Comparison of ENCODE assay signal across 8 cellular contexts in the genomic region with DNA sequence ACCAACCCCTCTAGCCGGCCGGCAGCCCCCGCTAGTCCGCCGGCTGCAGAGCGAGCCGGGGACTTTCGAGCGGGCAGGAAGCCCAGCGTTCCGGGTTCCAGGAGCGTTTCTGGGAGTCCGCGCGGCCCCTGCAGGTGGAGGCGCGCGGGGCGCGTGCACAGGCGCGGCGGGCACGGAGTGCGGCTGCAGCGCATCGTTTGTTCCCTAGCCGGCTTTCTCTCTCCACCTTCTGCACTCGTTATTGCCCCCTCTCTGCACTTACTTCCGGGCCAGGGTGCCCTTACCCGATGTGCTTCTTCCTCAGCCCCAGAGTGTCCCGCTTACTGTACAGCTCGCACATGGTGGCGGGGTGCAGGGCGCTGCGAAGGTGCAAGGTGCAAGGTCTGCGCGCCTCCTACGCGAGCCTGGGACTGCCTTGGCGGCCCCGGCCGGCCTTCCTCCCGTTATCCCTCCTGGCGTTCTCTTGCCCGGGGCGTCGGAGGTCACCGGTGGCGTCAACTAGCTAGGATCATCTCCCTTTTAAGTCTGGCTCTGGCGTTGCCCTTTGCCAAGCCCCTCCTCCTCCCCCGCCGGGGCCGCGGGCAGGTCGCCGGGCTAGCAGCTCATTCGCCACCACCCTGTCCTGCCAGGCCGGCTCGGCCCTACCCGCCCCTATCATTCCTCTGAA. TPM values are rescaled to one million over a fixed set of nuclear protein-coding genes. Genes with fewer than 3 reads are reported as not detected.
DNase-seq lines count a peak whose midpoint lies in the region; ATAC-seq lines count a peak whose summit lies in the region.

TSS of gene ETNPPL (minus strand) at position 495 of the 667 bp plus-strand sequence. CDS start at position 340, 155 bp downstream.

- peaks cover 13% of the 10 kb centered on the region for H3K27me3 Mint-ChIP-seq in memory B cell

- no peaks in the 10 kb centered on the region for H3K36me3 ChIP-seq in effector memory CD4-positive, alpha-beta T cell (ENCODE audit: control insufficient read depth, insufficient read depth, low read length)
- no peaks in the 10 kb centered on the region for H3K36me3 ChIP-seq in Karpas-422 (ENCODE audit: insufficient read depth, low read length)

- peak within 1 kb of the TSS; percentile 63 for H3K4me3 ChIP-seq in effector memory CD4-positive, alpha-beta T cell (ENCODE audit: insufficient read depth, low read depth, low read length, poor library complexity, severe bottlenecking)
- H3K4me3 ChIP-seq in Karpas-422 (ENCODE audit: low read length), result no peak within 1 kb of the TSS

- no peaks in the 10 kb centered on the region for H4K20me1 ChIP-seq in Karpas-422 (ENCODE audit: insufficient read depth, low read depth, low read length)

- peaks cover 2% of the 10 kb centered on the region for H3K36me3 Mint-ChIP-seq in memory B cell

- H3K4me2 ChIP-seq in Karpas-422 (ENCODE audit: low read depth, low read length, poor library complexity, severe bottlenecking), result no peak within 1 kb of the TSS

- no peaks in the 10 kb centered on the region for H3K9me3 Mint-ChIP-seq in memory B cell

- H3K27ac Mint-ChIP-seq in memory B cell, result no peak within 1 kb of the TSS

- peaks cover 10% of the 10 kb centered on the region for H3K27me3 ChIP-seq in effector memory CD4-positive, alpha-beta T cell (replicated peaks; ENCODE audit: control insufficient read depth, insufficient read depth, low read length, poor library complexity, severe bottlenecking)
- no peaks in the 10 kb centered on the region for H3K27me3 ChIP-seq in Karpas-422 (ENCODE audit: low read length)

- no peak within 1 kb of the TSS for H3K27ac ChIP-seq in effector memory CD4-positive, alpha-beta T cell (ENCODE audit: insufficient read depth, low read length, poor library complexity, severe bottlenecking)
- no peak within 1 kb of the TSS for H3K27ac ChIP-seq in Karpas-422 (ENCODE audit: low read length)

- peak; percentile 34 for DNase-seq in 8988T
- peak; percentile 38 for DNase-seq in activated CD4-positive, alpha-beta T cell treated with anti-CD3 and anti-CD28 coated beads for 48 hours
- no peak for DNase-seq in effector memory CD4-positive, alpha-beta T cell
- peak in 1 of 2 donors; percentile 11 for DNase-seq in memory B cell (ENCODE audit: low spot score in 2 of 2)
- DNase-seq in stimulated activated naive CD8-positive, alpha-beta T cell treated with anti-CD3 and anti-CD28 coated beads, Interleukin-15, Interleukin-2, amounts not matched to agents 100 U/mL and 50 U/mL, for 24 hours, result peak; percentile 27
- no peak for DNase-seq in Karpas-422

- H2AFZ ChIP-seq in Karpas-422 (ENCODE audit: low read length), result no peak within 1 kb of the TSS

- no peaks in the 10 kb centered on the region for H3K4me1 ChIP-seq in effector memory CD4-positive, alpha-beta T cell (ENCODE audit: control insufficient read depth, insufficient read depth, low read length, poor library complexity, severe bottlenecking)
- no peaks in the 10 kb centered on the region for H3K4me1 ChIP-seq in Karpas-422 (ENCODE audit: low read length)

- H3K79me2 ChIP-seq in Karpas-422 (ENCODE audit: low read length), result no peaks in the 10 kb centered on the region

- H3K4me1 Mint-ChIP-seq in memory B cell, result peaks cover 8% of the 10 kb centered on the region

- ATAC-seq in GM21526 (IDR thresholded peaks at IDR 0.05; ENCODE audit: low FRiP score, unreplicated experiment) (peak; percentile 58), memory B cell (ENCODE audit: low read depth) (no peak), HG03039 (IDR thresholded peaks at IDR 0.05; ENCODE audit: unreplicated experiment) (no peak)
- ATAC-seq in stimulated activated naive CD8-positive, alpha-beta T cell treated with anti-CD3 and anti-CD28 coated beads, Interleukin-15, Interleukin-2, amounts not matched to agents 100 U/mL and 50 U/mL, for 24 hours, result peak; percentile 66

- no peaks in the 10 kb centered on the region for H3K9me3 ChIP-seq in effector memory CD4-positive, alpha-beta T cell (ENCODE audit: control insufficient read depth, low read length)
- H3K9me3 ChIP-seq in Karpas-422 (ENCODE audit: low read length), result no peaks in the 10 kb centered on the region

- H3K9ac ChIP-seq in Karpas-422 (ENCODE audit: low read length), result no peak within 1 kb of the TSS

- H3K4me3 Mint-ChIP-seq in memory B cell, result peak within 1 kb of the TSS; percentile 76

- H3K9me2 ChIP-seq in Karpas-422 (replicated peaks; ENCODE audit: insufficient read depth, low read length), result no peaks in the 10 kb centered on the region

RNA-seq across cellular contexts. Expression of gene ETNPPL, which starts in this region (rescaled TPM):
- total RNA-seq in Karpas-422 (2014; rRNA removed; shearing (Covaris generic); ENCODE audit: low replicate concordance), result not detected in 2 replicates

Comparison
In these comparisons a context has a peak if more than half of its experiments do, and no peak if none do; other contexts are left out.
1. DNase-seq: peak in 8988T (single experiment), activated CD4-positive, alpha-beta T cell treated with anti-CD3 and anti-CD28 coated beads for 48 hours (single experiment) and stimulated activated naive CD8-positive, alpha-beta T cell treated with anti-CD3 and anti-CD28 coated beads, Interleukin-15, Interleukin-2, amounts not matched to agents 100 U/mL and 50 U/mL, for 24 hours (single experiment); none in effector memory CD4-positive, alpha-beta T cell (0 of 3) and Karpas-422 (single experiment).
2. ATAC-seq: peak in GM21526 (single experiment) and stimulated activated naive CD8-positive, alpha-beta T cell treated with anti-CD3 and anti-CD28 coated beads, Interleukin-15, Interleukin-2, amounts not matched to agents 100 U/mL and 50 U/mL, for 24 hours (single experiment); none in memory B cell (single experiment) and HG03039 (single experiment).